18 cellular contexts compared by ENCODE assay signal in the genomic region with DNA sequence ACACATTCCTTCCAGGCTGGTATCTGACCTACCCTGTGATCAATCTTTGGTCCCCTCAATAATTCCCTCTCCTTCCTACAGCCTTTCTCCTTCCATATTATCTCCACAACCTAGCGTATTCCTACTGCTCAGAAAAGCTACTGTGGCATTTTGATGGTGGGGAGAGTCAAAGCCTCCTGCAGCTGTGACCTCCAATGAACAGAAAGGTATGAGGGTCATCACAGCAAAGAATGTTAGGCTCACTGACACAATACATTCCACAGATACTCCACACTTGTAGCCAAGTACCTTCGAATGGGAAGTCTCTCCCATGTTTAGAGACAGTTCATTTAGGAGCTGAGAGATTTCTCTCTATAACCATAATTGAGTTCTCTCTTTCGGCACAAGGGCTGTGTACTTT. TPM values are rescaled to one million over a fixed set of nuclear protein-coding genes. Genes with fewer than 3 reads are reported as not detected.
"Had no signal": no experiment of that assay in that cellular context is flagged by ENCODE, and none has a peak within 500 bp of the region (broad histone marks: within the 10 kb centered on the region; RNA-seq: fewer than 3 reads in every experiment).

No MANE protein-coding gene starts in this region.

- ATAC-seq: activated naive CD4-positive, alpha-beta T cell treated with anti-CD3 and anti-CD28 coated beads, Interleukin-2, amount 50 U/mL, for 72 hours; left lobe of liver; lower lobe of right lung; natural killer cell; pancreas; psoas muscle; right cardiac atrium had no signal

- H3K36me3 ChIP-seq: breast epithelium, heart left ventricle, lower lobe of right lung, neutrophil, pancreas, tibial artery had no signal

- H3K27ac ChIP-seq: breast epithelium, lower lobe of right lung, neutrophil, pancreas, psoas muscle, tibial artery, VCaP had no signal

- H3K4me1 Mint-ChIP-seq: natural killer cell had no signal

- H3K9me3 ChIP-seq: breast epithelium, heart left ventricle, lower lobe of right lung, neutrophil, pancreas, psoas muscle, tibial artery had no signal

- H3K27ac Mint-ChIP-seq: activated naive CD4-positive, alpha-beta T cell treated with anti-CD3 and anti-CD28 coated beads, Interleukin-2, amount 50 U/mL, for 72 hours; natural killer cell; stimulated activated naive CD8-positive, alpha-beta T cell treated with anti-CD3 and anti-CD28 coated beads, Interleukin-15, Interleukin-2, amounts not matched to agents 100 ng/mL and 50 ng/mL, for 24 hours had no signal

- H3K4me3 Mint-ChIP-seq: natural killer cell; stimulated activated naive CD8-positive, alpha-beta T cell treated with anti-CD3 and anti-CD28 coated beads, Interleukin-15, Interleukin-2, amounts not matched to agents 100 ng/mL and 50 ng/mL, for 24 hours had no signal

- DNase-seq: activated T-cell treated with anti-CD3 and anti-CD28 coated beads, Interleukin-2, amount 50 U/mL, for 1 hour; heart left ventricle; kidney; lower lobe of right lung; natural killer cell; pancreas; psoas muscle; right cardiac atrium; stimulated activated CD4-positive, alpha-beta T cell treated with anti-CD3 and anti-CD28 coated beads, Interleukin-12 subunit alpha, Interleukin-12 subunit beta, amount 100 ng/mL, for 4 hours; stimulated activated CD4-positive, alpha-beta T cell treated with anti-CD3 and anti-CD28 coated beads, Interleukin-4, amount 100 ng/mL, for 4 hours; tibial artery had no signal

- H3K4me3 ChIP-seq: breast epithelium, heart left ventricle, lower lobe of right lung, pancreas, psoas muscle, tibial artery had no signal

- H3K9me3 Mint-ChIP-seq: activated naive CD4-positive, alpha-beta T cell treated with anti-CD3 and anti-CD28 coated beads, Interleukin-2, amount 50 U/mL, for 72 hours had no signal

RNA-seq across cellular contexts. Expression of gene FBN2, which starts 5.9 kb away (rescaled TPM):
- total RNA-seq: T-helper 2 cell treated with Interferon-gamma antibody and Interleukin-4, amounts not matched to agents 100 ng/mL and 5 ng/mL, for 36 hours had no signal
